In genomic region chr2:18971069-18971378, GRCh38 we compare ENCODE assay signal across 18 cellular contexts.
DNase-seq lines count a peak whose midpoint lies in the region; ATAC-seq, FAIRE-seq and TF ChIP-seq lines count a peak whose summit lies in the region.
"Had no signal": no experiment of that assay in that cellular context is flagged by ENCODE, and none has a peak within 500 bp of the region (broad histone marks: within the 10 kb centered on the region; RNA-seq: fewer than 3 reads in every experiment).

No MANE protein-coding gene starts in this region.

- H3K27me3 ChIP-seq in HepG2 (ENCODE audit: control insufficient read depth in 1 of 2, insufficient read depth in 2 of 2, low read length in 2 of 2) (no peaks in the 10 kb centered on the region), right lobe of liver (no peaks in the 10 kb centered on the region), endocrine pancreas (ENCODE audit: control insufficient read depth, insufficient read depth, low read length) (no peaks in the 10 kb centered on the region)

- no peak overlapping the region for H3K4me2 ChIP-seq in HepG2 (ENCODE audit: low read depth, low read length)
- H3K4me2 ChIP-seq: BLaER1 treated with 17β-estradiol and CSF1 and Interleukin-3, amounts not matched to agents 10 nM and 100 nM; GM23338 had no signal

- no peaks in the 10 kb centered on the region for H3K9me3 Mint-ChIP-seq in activated CD4-positive, alpha-beta T cell treated with anti-CD3 and anti-CD28 coated beads, Interleukin-2, amount 10 ng/mL, durations not matched to agents 24 days and 14 days
- H3K9me3 Mint-ChIP-seq: CD8-positive, alpha-beta T cell; GM23338; HFFc6 had no signal

- no peak overlapping the region for H3K4me3 Mint-ChIP-seq in activated CD4-positive, alpha-beta T cell treated with anti-CD3 and anti-CD28 coated beads, Interleukin-2, amount 10 ng/mL, durations not matched to agents 24 days and 14 days
- H3K4me3 Mint-ChIP-seq: B cell; CD8-positive, alpha-beta T cell; GM23338; HFFc6 had no signal

- TF ChIP-seq POLR2A in HepG2 (IDR thresholded peaks at IDR 0.05; ENCODE audit: insufficient read depth in 1 of 2, low read depth in 2 of 2, low read length in 2 of 2) (no peak), right lobe of liver (IDR thresholded peaks at IDR 0.05) (no peak)

- H3K4me1 ChIP-seq in HepG2 (ENCODE audit: insufficient read depth, low read length) (peaks cover 18% of the 10 kb centered on the region), right lobe of liver (peaks cover 0 to 11% (median 4%) of the 10 kb centered on the region in 4 donors), endocrine pancreas (ENCODE audit: control insufficient read depth, insufficient read depth, low read length) (peaks cover 10% of the 10 kb centered on the region)

- no peaks in the 10 kb centered on the region for H4K20me1 ChIP-seq in HepG2 (ENCODE audit: insufficient read depth, low read length)

- TF ChIP-seq EP300 in HepG2 (IDR thresholded peaks at IDR 0.05; ENCODE audit: low read depth in 2 of 2, low read length in 2 of 2) (no peak), HepG2 (CRISPR knock-in tag; IDR thresholded peaks at IDR 0.05; ENCODE audit: borderline replicate concordance) (no peak)

- H3K27me3 Mint-ChIP-seq in activated CD4-positive, alpha-beta T cell treated with anti-CD3 and anti-CD28 coated beads, Interleukin-2, amount 10 ng/mL, durations not matched to agents 24 days and 14 days: no peaks in the 10 kb centered on the region

- CTCF ChIA-PET in HepG2 (lab: Yijun Ruan, JAX; ENCODE audit: low intra/inter-chr PET ratio, low total read pairs): no interaction called here

- FAIRE-seq in HepG2 (lab: Jason Lieb, UNC): no peak

- intact Hi-C loops in HepG2 (cut with micrococcal nuclease; ENCODE audit: unreplicated experiment) (no loop called here), right lobe of liver (cut with DNase I) (no loop called here)
- intact Hi-C loops in activated CD4-positive, alpha-beta T cell treated with anti-CD3 and anti-CD28 coated beads, Interleukin-2, amount 10 ng/mL, durations not matched to agents 24 days and 14 days (cut with micrococcal nuclease): no loop called here

- H3K79me2 ChIP-seq in HepG2 (ENCODE audit: insufficient read depth, low read length): no peaks in the 10 kb centered on the region

- H2AFZ ChIP-seq in HepG2 (ENCODE audit: low read length): no peak overlapping the region
- H2AFZ ChIP-seq: GM23338 had no signal

- in situ Hi-C loops in HepG2 (cut with HindIII; ENCODE audit: extremely low pct_ligation_motif_present, low pct_unique_long_range_greater_than_20kb): no loop called here

- DNase-seq in HepG2 (ENCODE audit: low spot score) (no peak), right lobe of liver (no peak), NCI-H82 treated with DMSO at 0.1 percent for 48 hours (lab: John Stamatoyannopoulos, UW; ENCODE audit: unreplicated experiment) (peak; percentile 92), occipital lobe (lab: John Stamatoyannopoulos, UW) (no peak), glomerular visceral epithelial cell (ENCODE audit: extremely low spot score) (no peak)
- DNase-seq in activated CD4-positive, alpha-beta T cell treated with anti-CD3 and anti-CD28 coated beads, Interleukin-2, amount 10 ng/mL, durations not matched to agents 24 days and 14 days: no peak
- DNase-seq: 8988T; Calu3; CD8-positive, alpha-beta T cell; DMS79 treated with DMSO at 0.1 percent for 48 hours; GF-D8; H7; HFFc6 had no signal

- H3K27ac ChIP-seq in HepG2 (ENCODE audit: extremely low read length, insufficient read depth, low read length): no peak overlapping the region
- H3K27ac ChIP-seq in right lobe of liver: peak overlapping the region in 1 of 3 donors; percentile 66
- H3K27ac ChIP-seq: BLaER1 treated with 17β-estradiol and CSF1 and Interleukin-3, amounts not matched to agents 10 nM and 100 nM had no signal

- BruUV-seq in HepG2 (replicated peaks; lab: Mats Ljungman, UMichigan): no TSS peak

- no peaks in the 10 kb centered on the region for H3K36me3 ChIP-seq in HepG2 (replicated peaks in 1 of 2; ENCODE audit: control insufficient read depth in 1 of 2, insufficient read depth in 2 of 2, low read length in 2 of 2)
- no peaks in the 10 kb centered on the region for H3K36me3 ChIP-seq in right lobe of liver
- no peaks in the 10 kb centered on the region for H3K36me3 ChIP-seq in endocrine pancreas (ENCODE audit: control insufficient read depth, insufficient read depth, low read length)
- H3K36me3 ChIP-seq: BLaER1 treated with 17β-estradiol and CSF1 and Interleukin-3, amounts not matched to agents 10 nM and 100 nM had no signal

- ATAC-seq in HepG2: peak; percentile 62
- ATAC-seq in right lobe of liver: no peak
- ATAC-seq: CD8-positive, alpha-beta T cell; GM23338; HCT116 had no signal

- no peaks in the 10 kb centered on the region for H3K36me3 Mint-ChIP-seq in activated CD4-positive, alpha-beta T cell treated with anti-CD3 and anti-CD28 coated beads, Interleukin-2, amount 10 ng/mL, durations not matched to agents 24 days and 14 days (ENCODE audit: low read depth)
- H3K36me3 Mint-ChIP-seq: CD8-positive, alpha-beta T cell had no signal

- WGBS in HepG2 (ENCODE audit: low lambda C conversion rate): 71% methylated on average over 3 of the region's 3 CpGs
- 88% methylated on average over 3 of the region's 3 CpGs for WGBS in right lobe of liver (ENCODE audit: insufficient coverage, low coverage, low lambda C conversion rate, missing lambda C conversion rate)

- POLR2A ChIA-PET in HepG2 (lab: Yijun Ruan, JAX): interaction anchor here (1.0 to 1.1 kb wide), 2 partner anchors 50 to 170 kb away, joined by 4 to 9 read pairs; no protein-coding TSS in a partner anchor

- H3K9me3 ChIP-seq in HepG2 (ENCODE audit: low read length): no peaks in the 10 kb centered on the region
- H3K9me3 ChIP-seq in right lobe of liver: no peaks in the 10 kb centered on the region
- H3K9me3 ChIP-seq in endocrine pancreas (ENCODE audit: control insufficient read depth, low read length): no peaks in the 10 kb centered on the region

- H3K4me1 Mint-ChIP-seq in activated CD4-positive, alpha-beta T cell treated with anti-CD3 and anti-CD28 coated beads, Interleukin-2, amount 10 ng/mL, durations not matched to agents 24 days and 14 days: no peaks in the 10 kb centered on the region

- no peak overlapping the region for H3K9ac ChIP-seq in HepG2 (ENCODE audit: insufficient read depth, low read depth, low read length)
- no peak overlapping the region for H3K9ac ChIP-seq in endocrine pancreas (ENCODE audit: control insufficient read depth, insufficient read depth, low read length)
- H3K9ac ChIP-seq: BLaER1 treated with 17β-estradiol and CSF1 and Interleukin-3, amounts not matched to agents 10 nM and 100 nM had no signal

- H3K27ac Mint-ChIP-seq in activated CD4-positive, alpha-beta T cell treated with anti-CD3 and anti-CD28 coated beads, Interleukin-2, amount 10 ng/mL, durations not matched to agents 24 days and 14 days: no peak overlapping the region
- H3K27ac Mint-ChIP-seq: B cell; CD8-positive, alpha-beta T cell; GM23338; HFFc6 had no signal

- H3K4me3 ChIP-seq in HepG2 (replicated peaks in 1 of 3; ENCODE audit: insufficient read depth in 1 of 3, low read depth in 2 of 3, low read length in 3 of 3): no peak overlapping the region
- no peak overlapping the region for H3K4me3 ChIP-seq in right lobe of liver
- H3K4me3 ChIP-seq in endocrine pancreas (ENCODE audit: control insufficient read depth, insufficient read depth, low read length): peak overlapping the region; percentile 43
- H3K4me3 ChIP-seq: BLaER1 treated with 17β-estradiol and CSF1 and Interleukin-3, amounts not matched to agents 10 nM and 100 nM; GM23338 had no signal

- no peak for TF ChIP-seq RAD21 in HepG2 (CRISPR knock-in tag; IDR thresholded peaks at IDR 0.05)

- TF ChIP-seq CTCF in HepG2 (CRISPR knock-in tag; IDR thresholded peaks at IDR 0.05) (no peak), right lobe of liver (IDR thresholded peaks at IDR 0.05) (no peak)

TF ChIP-seq in HepG2, 621 proteins besides CTCF, POLR2A, EP300 and RAD21:
- no peak for TF ChIP-seq THAP8 (CRISPR knock-in tag; IDR thresholded peaks at IDR 0.05; ENCODE audit: borderline replicate concordance)
- TF ChIP-seq ZNF850 (CRISPR knock-in tag; conservative IDR thresholded peaks at IDR 0.05): peak; percentile 54; the same call in 1 of the 2 replicates
